ENCODE assay signal across 8 cellular contexts in genomic region chr2:171999125-171999524, GRCh38. TPM values are rescaled to one million over a fixed set of nuclear protein-coding genes. Genes with fewer than 3 reads are reported as not detected.
A peak's percentile ranks its signal among the peaks of the same experiment; 100 is the strongest.
DNase-seq lines count a peak whose midpoint lies in the region; ATAC-seq and TF ChIP-seq lines count a peak whose summit lies in the region.

No MANE protein-coding gene starts in this region.

- peaks cover 0 to 11% (median 8%) of the 10 kb centered on the region in 5 donors for H3K27me3 Mint-ChIP-seq in naive thymus-derived CD8-positive, alpha-beta T cell

- H3K9me3 ChIP-seq in KOPT-K1 (ENCODE audit: insufficient read depth, low read length, poor library complexity, severe bottlenecking), result no peaks in the 10 kb centered on the region

- ATAC-seq in GM18873 (IDR thresholded peaks at IDR 0.05; ENCODE audit: low FRiP score, unreplicated experiment), result peak; percentile 6
- ATAC-seq in naive thymus-derived CD8-positive, alpha-beta T cell, result peak in 1 of 2 donors; percentile 2

- H3K9me3 Mint-ChIP-seq in naive thymus-derived CD8-positive, alpha-beta T cell, result no peaks in the 10 kb centered on the region

- POLR2A ChIA-PET in naive thymus-derived CD8-positive, alpha-beta T cell (lab: Charles Lee), result no interaction called here

- DNase-seq in choroid plexus epithelial cell (ENCODE audit: low read depth) (no peak), GM03348 (ENCODE audit: low spot score) (no peak), HK-2 (ENCODE audit: unreplicated experiment) (no peak), GOT3 (lab: John Stamatoyannopoulos, UW) (no peak)
- DNase-seq in naive thymus-derived CD8-positive, alpha-beta T cell, result no peak
- DNase-seq in stimulated activated CD4-positive, alpha-beta T cell treated with anti-CD3 and anti-CD28 coated beads, Interleukin-1b, Interleukin-23, amount 100 ng/mL, for 48 hours, result no peak

- H3K4me1 Mint-ChIP-seq in naive thymus-derived CD8-positive, alpha-beta T cell, result peaks cover 4 to 20% (median 16%) of the 10 kb centered on the region in 4 donors

- peak overlapping the region; percentile 71 to 97 (median 88) for H3K4me3 Mint-ChIP-seq in naive thymus-derived CD8-positive, alpha-beta T cell

- no peak for TF ChIP-seq CTCF in choroid plexus epithelial cell (conservative IDR thresholded peaks at IDR 0.05; ENCODE audit: low read depth, low read length)

- H3K27ac Mint-ChIP-seq in naive thymus-derived CD8-positive, alpha-beta T cell, result peak overlapping the region in 9 of 10 donors; percentile 46 to 92 (median 83)

- peak overlapping the region; percentile 87 for H3K4me3 ChIP-seq in choroid plexus epithelial cell (ENCODE audit: low read depth, low read length)

- H3K27ac ChIP-seq in KOPT-K1 (ENCODE audit: low read depth, low read length, poor library complexity, severe bottlenecking), result peak overlapping the region; percentile 58

- H3K36me3 ChIP-seq in KOPT-K1 (ENCODE audit: insufficient read depth, low read length), result no peaks in the 10 kb centered on the region

- H3K36me3 Mint-ChIP-seq in naive thymus-derived CD8-positive, alpha-beta T cell, result peaks cover 0 to 2% (median 0%) of the 10 kb centered on the region in 3 donors

RNA-seq across cellular contexts. Expression of gene METAP1D, which starts 0.6 kb away (rescaled TPM):
- 10 to 100 TPM; 16.4 to 19.6 TPM for total RNA-seq in naive thymus-derived CD8-positive, alpha-beta T cell
- polyA plus RNA-seq in naive thymus-derived CD8-positive, alpha-beta T cell, result 1 to 10 TPM; 4.2 to 8.3 (median 5.1) TPM
